ENCODE assay signal across 10 cellular contexts in the genomic region with DNA sequence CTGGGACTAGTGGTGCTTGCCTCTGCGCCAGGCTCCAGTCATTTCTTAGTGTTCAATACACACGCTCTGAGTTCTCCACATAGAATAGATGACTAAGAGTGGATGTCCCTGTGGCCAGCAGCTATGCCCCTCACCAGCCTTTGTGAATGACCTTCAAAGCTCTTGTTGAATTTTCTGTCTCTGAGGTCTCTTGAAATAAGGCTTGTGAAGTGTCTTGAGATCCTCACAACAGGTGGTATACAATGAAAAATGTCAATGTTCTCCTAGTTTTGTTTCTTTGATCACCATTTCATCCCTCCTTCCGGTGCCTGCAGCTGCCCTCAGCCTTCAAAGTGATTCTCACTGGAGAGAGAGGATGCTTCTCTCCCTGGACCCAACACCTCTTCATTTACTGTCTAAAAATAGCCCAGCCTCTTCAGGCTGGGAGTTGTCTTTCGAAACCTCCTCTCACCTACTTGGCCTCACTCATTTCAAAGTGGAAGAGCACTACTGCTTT. TPM values are rescaled to one million over a fixed set of nuclear protein-coding genes. Genes with fewer than 3 reads are reported as not detected.
DNase-seq lines count a peak whose midpoint lies in the region; ATAC-seq and TF ChIP-seq lines count a peak whose summit lies in the region.
"Had no signal": no experiment of that assay in that cellular context is flagged by ENCODE, and none has a peak within 500 bp of the region (broad histone marks: within the 10 kb centered on the region; RNA-seq: fewer than 3 reads in every experiment).

No MANE protein-coding gene starts in this region.

- POLR2A ChIA-PET in RWPE1 (lab: Yijun Ruan, JAX; ENCODE audit: low non-redundant PET): no interaction called here

- 0 out of 2 replicates have a peak, but pooled peaks cover 5% of the 10 kb centered on the region for H3K36me3 Mint-ChIP-seq in HFFc6 (ENCODE audit: low read depth)

- H3K27me3 Mint-ChIP-seq in HFFc6 (ENCODE audit: insufficient read depth): no peaks in the 10 kb centered on the region

- DNase-seq in HFFc6: no peak
- no peak for DNase-seq in RWPE1 (ENCODE audit: low spot score)
- DNase-seq in psoas muscle: no peak
- DNase-seq in AG08396 (ENCODE audit: low spot score): no peak
- DNase-seq in NCI-H2029 treated with DMSO at 0.1 percent for 48 hours (lab: John Stamatoyannopoulos, UW): no peak
- no peak for DNase-seq in activated effector memory CD4-positive, alpha-beta T cell treated with anti-CD3 and anti-CD28 coated beads, Interleukin-2, amount 50 U/mL, for 16 hours
- DNase-seq: T1000 had no signal

- H3K4me3 Mint-ChIP-seq in HFFc6: peak overlapping the region; percentile 70

- H3K9me3 Mint-ChIP-seq in HFFc6: no peaks in the 10 kb centered on the region

- peaks cover 83% of the 10 kb centered on the region for H3K4me1 Mint-ChIP-seq in HFFc6 (ENCODE audit: low read depth)

- intact Hi-C loops in psoas muscle (cut with DNase I): loop anchor here (1.0 to 10.0 kb wide), 2 partner anchors 125 kb away; no protein-coding TSS in a partner anchor

- CTCF ChIA-PET in RWPE1 (lab: Yijun Ruan, JAX): interaction anchor here (0.6 kb wide), 1 partner anchor 26 kb away, joined by 4 read pairs; no protein-coding TSS in a partner anchor

- peak overlapping the region; percentile 79 for H3K27ac Mint-ChIP-seq in HFFc6

- H3K27ac ChIP-seq in RWPE1 (peak overlapping the region; percentile 71), esophagus (ENCODE audit: low read depth in 2 of 2, low read length in 1 of 2) (peak overlapping the region; percentile 75 to 78), psoas muscle (peak overlapping the region; percentile 61)
- H3K27ac ChIP-seq: suprapubic skin had no signal

- H3K27me3 ChIP-seq in esophagus (ENCODE audit: control insufficient read depth in 1 of 2, insufficient read depth in 2 of 2, low read length in 2 of 2) (no peaks in the 10 kb centered on the region), psoas muscle (ENCODE audit: insufficient read depth in 3 of 3, low read length in 2 of 3) (no peaks in the 10 kb centered on the region)
- H3K27me3 ChIP-seq: suprapubic skin had no signal

- H3K4me3 ChIP-seq in esophagus (ENCODE audit: low read depth in 1 of 2, low read length in 2 of 2) (no peak overlapping the region), psoas muscle (no peak overlapping the region)
- H3K4me3 ChIP-seq: suprapubic skin had no signal

- ATAC-seq in psoas muscle: peak; percentile 88 to 95 (median 91)
- no peak for ATAC-seq in GM21825 (IDR thresholded peaks at IDR 0.05; ENCODE audit: unreplicated experiment)

- H3K9me3 ChIP-seq in esophagus (ENCODE audit: control insufficient read depth in 2 of 2, insufficient read depth in 1 of 2, low read depth in 1 of 2, low read length in 1 of 2): no peaks in the 10 kb centered on the region
- no peaks in the 10 kb centered on the region for H3K9me3 ChIP-seq in psoas muscle
- H3K9me3 ChIP-seq: suprapubic skin had no signal

- no peak for TF ChIP-seq CTCF in HFFc6 (IDR thresholded peaks at IDR 0.05)
- TF ChIP-seq CTCF in RWPE1 (conservative IDR thresholded peaks at IDR 0.05; ENCODE audit: low read depth): no peak
- no peak for TF ChIP-seq CTCF in psoas muscle (IDR thresholded peaks at IDR 0.05)

- H3K4me1 ChIP-seq in esophagus (ENCODE audit: control insufficient read depth in 2 of 2, insufficient read depth in 2 of 2, low read length in 1 of 2): peaks cover 0 to 7% of the 10 kb centered on the region in 2 donors
- peaks cover 27% of the 10 kb centered on the region for H3K4me1 ChIP-seq in psoas muscle

- WGBS in esophagus, 2 donors: 48 to 67% methylated on average over 4 of the region's 4 CpGs
- 40 to 54% (median 46%) methylated on average over 4 of the region's 4 CpGs for WGBS in psoas muscle, 3 donors

- H3K36me3 ChIP-seq in esophagus (ENCODE audit: control insufficient read depth in 2 of 2, insufficient read depth in 2 of 2, low read length in 1 of 2): no peaks in the 10 kb centered on the region
- no peaks in the 10 kb centered on the region for H3K36me3 ChIP-seq in psoas muscle (ENCODE audit: insufficient read depth in 1 of 2, low read depth in 1 of 2)
- H3K36me3 ChIP-seq: suprapubic skin had no signal

RNA-seq across cellular contexts. Expression of a gene that starts 5.4 kb away (rescaled TPM):
- total RNA-seq in HFFc6 (2021; fragmentation: NEBNext Ultra II Directional; extraction: Animal tissue kit (Norgen Biotek cat#: 25700)): 10 to 100 TPM; 15.7 to 22.4 (median 18.1) TPM
- polyA plus RNA-seq in esophagus: 10 to 100 TPM; 11.9 to 57.3 TPM
- 10 to 100 TPM in 1 of 4 donors, 1 to 10 TPM in 3; 7.1 to 10.3 (median 8.1) TPM for total RNA-seq in psoas muscle
- 1 to 10 TPM; 2.4 to 5.3 (median 2.9) TPM for polyA plus RNA-seq in psoas muscle

RNA-seq across cellular contexts. Expression of a gene that starts 48.2 kb away (rescaled TPM):
- 10 to 100 TPM in 1 of 6 experiments, 1 to 10 TPM in 5; 4.9 to 11.0 (median 8.2) TPM for total RNA-seq in HFFc6 (2021; fragmentation: NEBNext Ultra II Directional; extraction: Animal tissue kit (Norgen Biotek cat#: 25700))
- polyA plus RNA-seq in esophagus (10 to 100 TPM; 27.9 to 39.4 TPM), psoas muscle (1 to 10 TPM; 4.4 to 6.4 (median 4.6) TPM)
- total RNA-seq in psoas muscle: 1 to 10 TPM; 5.8 to 8.0 (median 6.7) TPM

RNA-seq across cellular contexts. Expression of a gene that starts 58.9 kb away (rescaled TPM):
- total RNA-seq in HFFc6 (2021; fragmentation: NEBNext Ultra II Directional; extraction: Animal tissue kit (Norgen Biotek cat#: 25700)): 1 to 10 TPM; 1.6 to 3.0 (median 2.7) TPM
- 10 to 100 TPM; 31.6 to 48.1 TPM for polyA plus RNA-seq in esophagus
- total RNA-seq in psoas muscle: 1 to 10 TPM; 1.2 to 4.3 (median 1.7) TPM
- polyA plus RNA-seq in psoas muscle: 1 to 10 TPM; 1.1 to 2.2 (median 1.4) TPM
